16 cellular contexts compared by ENCODE assay signal in genomic region chr17:43875476-43876147, GRCh38. TPM values are rescaled to one million over a fixed set of nuclear protein-coding genes. Genes with fewer than 3 reads are reported as not detected.
"Had no signal": no experiment of that assay in that cellular context is flagged by ENCODE, and none has a peak within 500 bp of the region (broad histone marks: within the 10 kb centered on the region; RNA-seq: fewer than 3 reads in every experiment).

No MANE protein-coding gene starts in this region.

- ATAC-seq: gastroesophageal sphincter, upper lobe of right lung had no signal

- DNase-seq: activated CD4-positive, CD25-positive, alpha-beta regulatory T cell treated with anti-CD3 and anti-CD28 coated beads, Interleukin-2, amount 50 U/mL, for 72 hours; erythroblast; stimulated activated CD4-positive, alpha-beta T cell treated with anti-CD3 and anti-CD28 coated beads, Interleukin-2, amount 100 ng/mL, for 48 hours; stomach; testis; upper lobe of right lung had no signal

- H3K27ac ChIP-seq: cardiac muscle cell, gastroesophageal sphincter, stomach, testis, upper lobe of right lung had no signal

- H3K9me3 ChIP-seq: gastroesophageal sphincter, stomach, testis, upper lobe of right lung had no signal

- H3K4me1 ChIP-seq: upper lobe of right lung had no signal

- H3K36me3 ChIP-seq: cardiac muscle cell, upper lobe of right lung had no signal

- H3K27me3 ChIP-seq: cardiac muscle cell, gastroesophageal sphincter, testis had no signal

- H3K4me3 ChIP-seq: cardiac muscle cell, gastroesophageal sphincter, stomach, testis, upper lobe of right lung had no signal

RNA-seq across cellular contexts. Expression of gene CD300LG, which starts 28.6 kb away (rescaled TPM):
- total RNA-seq: activated CD8-positive, alpha-beta memory T cell treated with anti-CD3 and anti-CD28 coated beads for 36 hours; activated T-helper 1 cell treated with anti-CD3 and anti-CD28 coated beads, Interleukin-12 subunit alpha, Interleukin-12 subunit beta, Interleukin-2, Interleukin-4 antibody, amounts not matched to agents 30 ng/mL and 10 ng/mL and 1 ng/mL, durations not matched to agents 14 hours and 24 hours and 36 hours; astrocyte; cardiac muscle cell; dermis microvascular lymphatic vessel endothelial cell; osteocyte; pulmonary artery endothelial cell had no signal
- polyA plus RNA-seq: cardiac muscle cell, keratinocyte, neural cell had no signal
